In genomic region chr10:91214906-91215305, GRCh38 we compare ENCODE assay signal across 20 cellular contexts.
"Had no signal": no experiment of that assay in that cellular context is flagged by ENCODE, and none has a peak within 500 bp of the region (broad histone marks: within the 10 kb centered on the region; RNA-seq: fewer than 3 reads in every experiment).

No MANE protein-coding gene starts in this region.

- H3K4me3 ChIP-seq: adrenal gland, lower lobe of right lung, thoracic aorta, upper lobe of left lung had no signal

- H3K27me3 ChIP-seq: adrenal gland, upper lobe of left lung had no signal

- H3K9me3 ChIP-seq: adrenal gland, lower lobe of right lung, neutrophil, thoracic aorta, upper lobe of left lung had no signal

- H3K36me3 ChIP-seq: adrenal gland, lower lobe of right lung, neutrophil, thoracic aorta, upper lobe of left lung had no signal

- ATAC-seq: activated CD4-positive, CD25-positive, alpha-beta regulatory T cell treated with anti-CD3 and anti-CD28 coated beads, Interleukin-2, amount 50 U/mL, for 24 hours; activated naive CD4-positive, alpha-beta T cell treated with anti-CD3 and anti-CD28 coated beads, Interleukin-2, amount 50 U/mL, for 72 hours; activated T-cell treated with anti-CD3 and anti-CD28 coated beads, Interleukin-2, amount 50 U/mL, for 72 hours; foreskin keratinocyte; lower lobe of right lung; natural killer cell treated with Interleukin-12 subunit alpha and Interleukin-12 subunit beta and Interleukin-15 and Interleukin-18, amount 100 ng/mL, for 72 hours; stimulated activated effector memory CD8-positive, alpha-beta T cell treated with anti-CD3 and anti-CD28 coated beads, Interleukin-12 subunit alpha, Interleukin-12 subunit beta, amount 100 ng/mL, for 72 hours had no signal

- DNase-seq: activated CD4-positive, alpha-beta T cell treated with anti-CD3 and anti-CD28 coated beads, Interleukin-2, amount 10 ng/mL, durations not matched to agents 7 days and 5 days; activated CD8-positive, alpha-beta memory T cell treated with anti-CD3 and anti-CD28 coated beads, Interleukin-2, amount 50 U/mL, for 48 hours; activated gamma-delta T cell; activated T-cell treated with anti-CD3 and anti-CD28 coated beads, Interleukin-2, amount 50 U/mL, for 72 hours; foreskin keratinocyte; glutamatergic neuron; hippocampal formation; lower lobe of right lung; stimulated activated CD4-positive, alpha-beta T cell treated with anti-CD3 and anti-CD28 coated beads, Interleukin-4, amount 100 ng/mL, for 24 hours; upper lobe of left lung had no signal

- H3K27ac ChIP-seq: adrenal gland, foreskin keratinocyte, lower lobe of right lung, neutrophil, parathyroid adenoma, thoracic aorta, upper lobe of left lung had no signal

- FAIRE-seq: bronchial epithelial cell, keratinocyte had no signal
